Comparison of ENCODE assay signal across 15 cellular contexts in genomic region chr13:73146705-73147104, GRCh38.
"Had no signal": no experiment of that assay in that cellular context is flagged by ENCODE, and none has a peak within 500 bp of the region (broad histone marks: within the 10 kb centered on the region; RNA-seq: fewer than 3 reads in every experiment).

No MANE protein-coding gene starts in this region.

- ATAC-seq: activated T-cell treated with anti-CD3 and anti-CD28 coated beads, Interleukin-2, amount 50 U/mL, for 72 hours; natural killer cell; pancreas; stimulated activated naive B cell treated with anti-CD40 and anti-IgM and Interleukin-4, amounts not matched to agents 10 μg/mL and 1 μg/mL and 100 μg/mL, for 72 hours had no signal

- H3K4me3 ChIP-seq: left ventricle myocardium inferior, pancreas, sigmoid colon, thoracic aorta had no signal

- DNase-seq: activated CD4-positive, alpha-beta T cell treated with anti-CD3 and anti-CD28 coated beads for 1 hour; activated CD4-positive, alpha-beta T cell treated with anti-CD3 and anti-CD28 coated beads, Interleukin-2, amount 50 U/mL, for 4 hours; activated gamma-delta T cell; activated T-cell treated with anti-CD3 and anti-CD28 coated beads, Interleukin-2, amount 50 U/mL, for 72 hours; effector memory CD4-positive, alpha-beta T cell; hypothalamus; kidney; left ventricle myocardium inferior; natural killer cell; pancreas; sigmoid colon; stimulated activated naive B cell treated with anti-CD40 and anti-IgM and Interleukin-4, amounts not matched to agents 10 μg/mL and 1 μg/mL and 100 μg/mL, for 72 hours; T-helper 2 cell; WERI-Rb-1 had no signal
